Comparison of ENCODE assay signal across 10 cellular contexts in the genomic region with DNA sequence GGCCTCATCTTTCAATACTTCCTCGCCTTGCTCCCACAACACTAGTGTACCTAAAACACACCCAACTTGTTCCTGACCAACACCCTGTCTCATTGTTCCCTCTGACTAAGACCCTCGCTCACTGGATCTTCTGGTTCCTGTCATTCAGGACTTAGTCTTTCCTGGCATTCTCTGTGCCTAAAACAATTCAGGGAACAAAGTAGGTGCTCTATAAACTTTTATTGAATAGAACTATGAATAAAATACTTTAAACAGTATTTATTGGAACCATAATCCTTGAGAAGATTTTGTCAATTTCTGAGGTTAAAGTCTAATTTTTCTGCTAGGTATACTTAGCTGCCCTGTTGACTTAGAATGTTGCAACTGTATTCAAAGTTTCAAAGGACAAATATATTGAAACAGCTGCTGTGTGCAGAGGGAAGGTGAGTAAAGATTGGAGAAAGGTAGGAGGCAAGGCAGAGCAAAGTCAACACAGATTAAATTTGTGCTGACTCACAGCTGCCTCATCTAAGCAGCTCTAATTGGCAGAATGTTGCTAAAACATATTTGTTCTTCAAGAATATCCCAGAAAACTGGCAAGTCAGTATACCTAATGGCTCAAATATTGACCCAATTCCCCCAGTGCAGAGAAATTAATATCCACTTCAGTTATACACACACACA. TPM values are rescaled to one million over a fixed set of nuclear protein-coding genes. Genes with fewer than 3 reads are reported as not detected.
DNase-seq lines count a peak whose midpoint lies in the region; ATAC-seq and TF ChIP-seq lines count a peak whose summit lies in the region.
"Had no signal": no experiment of that assay in that cellular context is flagged by ENCODE, and none has a peak within 500 bp of the region (broad histone marks: within the 10 kb centered on the region; RNA-seq: fewer than 3 reads in every experiment).

No MANE protein-coding gene starts in this region.

- no TSS peak for BruUV-seq in Calu3 (replicated peaks; lab: Mats Ljungman, UMichigan)

- no peak overlapping the region for H3K4me3 Mint-ChIP-seq in Calu3 (ENCODE audit: low read depth, unreplicated experiment)
- H3K4me3 Mint-ChIP-seq in activated T-cell treated with anti-CD3 and anti-CD28 coated beads, Interleukin-2, amount 50 U/mL, for 4 hours, result no peak overlapping the region
- H3K4me3 Mint-ChIP-seq: CD4-positive, alpha-beta memory T cell had no signal

- intact Hi-C loops in Calu3 (cut with micrococcal nuclease; ENCODE audit: unreplicated experiment), result loop anchor here (2.0 to 10.0 kb wide), 3 partner anchors 75 to 269 kb away; a partner anchor contains a TSS
- intact Hi-C loops in mucosa of descending colon (cut with DNase I, micrococcal nuclease), result no loop called here

- peaks cover 5% of the 10 kb centered on the region for H3K36me3 Mint-ChIP-seq in Calu3 (ENCODE audit: insufficient read depth, unreplicated experiment)
- no peaks in the 10 kb centered on the region for H3K36me3 Mint-ChIP-seq in activated T-cell treated with anti-CD3 and anti-CD28 coated beads, Interleukin-2, amount 50 U/mL, for 4 hours (ENCODE audit: insufficient read depth)
- H3K36me3 Mint-ChIP-seq: CD4-positive, alpha-beta memory T cell had no signal

- peak overlapping the region; percentile 17 for H3K27ac Mint-ChIP-seq in Calu3 (ENCODE audit: unreplicated experiment)

- no peaks in the 10 kb centered on the region for H3K36me3 ChIP-seq in mucosa of descending colon (ENCODE audit: low read depth)

- H3K4me3 ChIP-seq in cardiac fibroblast (replicated peaks in 1 of 2; ENCODE audit: low read depth in 2 of 2, low read length in 2 of 2), result no peak overlapping the region
- no peak overlapping the region for H3K4me3 ChIP-seq in mucosa of descending colon

- no peak for TF ChIP-seq CTCF in Calu3 (IDR thresholded peaks at IDR 0.05; ENCODE audit: unreplicated experiment)
- TF ChIP-seq CTCF in cardiac fibroblast (IDR thresholded peaks at IDR 0.05; ENCODE audit: low read depth, low read length), result no peak
- TF ChIP-seq CTCF in mucosa of descending colon (IDR thresholded peaks at IDR 0.05), result no peak

- H3K4me1 ChIP-seq in mucosa of descending colon (ENCODE audit: low read depth), result peaks cover 14% of the 10 kb centered on the region

- no peaks in the 10 kb centered on the region for H3K9me3 ChIP-seq in mucosa of descending colon

- H3K9me3 Mint-ChIP-seq in Calu3 (ENCODE audit: low read depth, unreplicated experiment), result no peaks in the 10 kb centered on the region
- H3K9me3 Mint-ChIP-seq in activated T-cell treated with anti-CD3 and anti-CD28 coated beads, Interleukin-2, amount 50 U/mL, for 4 hours, result no peaks in the 10 kb centered on the region
- H3K9me3 Mint-ChIP-seq: CD4-positive, alpha-beta memory T cell had no signal

- peak; percentile 85 for ATAC-seq in mucosa of descending colon
- no peak for ATAC-seq in GM21717 (IDR thresholded peaks at IDR 0.05; ENCODE audit: unreplicated experiment)
- ATAC-seq in activated T-cell treated with anti-CD3 and anti-CD28 coated beads, Interleukin-2, amount 50 U/mL, for 4 hours, result no peak

- DNase-seq in Calu3 (peak; percentile 7), NCI-H2081 treated with DMSO at 0.1 percent for 48 hours (lab: John Stamatoyannopoulos, UW) (peak; percentile 96), cardiac fibroblast (ENCODE audit: low read depth in 2 of 2) (peak; percentile 26 to 33), mucosa of descending colon (peak in 1 of 3 donors; percentile 52), islet precursor cell (no peak), activated gamma-delta T cell (lab: John Stamatoyannopoulos, UW) (no peak)
- no peak for DNase-seq in activated T-cell treated with anti-CD3 and anti-CD28 coated beads, Interleukin-2, amount 50 U/mL, for 4 hours
- DNase-seq: CD4-positive, alpha-beta memory T cell had no signal

- CTCF ChIA-PET in Calu3 (lab: Charles Lee), result interaction anchor here (0.5 to 1.2 kb wide), 2 partner anchors 61 to 786 kb away, joined by 3 to 6 read pairs; no protein-coding TSS in a partner anchor

- H3K27me3 Mint-ChIP-seq in Calu3 (ENCODE audit: unreplicated experiment), result no peaks in the 10 kb centered on the region
- H3K27me3 Mint-ChIP-seq in activated T-cell treated with anti-CD3 and anti-CD28 coated beads, Interleukin-2, amount 50 U/mL, for 4 hours (ENCODE audit: low read depth), result peaks cover 4% of the 10 kb centered on the region

- peaks cover 23% of the 10 kb centered on the region for H3K4me1 Mint-ChIP-seq in Calu3 (ENCODE audit: low read depth, unreplicated experiment)
- no peaks in the 10 kb centered on the region for H3K4me1 Mint-ChIP-seq in activated T-cell treated with anti-CD3 and anti-CD28 coated beads, Interleukin-2, amount 50 U/mL, for 4 hours (ENCODE audit: low read depth)
- H3K4me1 Mint-ChIP-seq: CD4-positive, alpha-beta memory T cell had no signal

RNA-seq across cellular contexts. Expression of a gene that starts 37.6 kb away (rescaled TPM):
- total RNA-seq in Calu3 (2022) (not detected in 2 replicates), mucosa of descending colon (under 1 TPM in 2 of 3 donors, not detected in 1; 0.27 to 0.29 TPM)
- total RNA-seq in activated T-cell treated with anti-CD3 and anti-CD28 coated beads, Interleukin-2, amount 50 U/mL, for 4 hours, result not detected
- total RNA-seq: CD4-positive, alpha-beta memory T cell; RPMI7951 had no signal

RNA-seq across cellular contexts. Expression of a gene that starts 54.7 kb away (rescaled TPM):
- total RNA-seq in Calu3 (2022), result 28.0 and 34.6 TPM in 2 replicates
- total RNA-seq in mucosa of descending colon, result 10 to 100 TPM; 14.1 to 18.5 (median 17.7) TPM
- total RNA-seq in activated T-cell treated with anti-CD3 and anti-CD28 coated beads, Interleukin-2, amount 50 U/mL, for 4 hours, result 1 to 10 TPM; 6.6 to 9.7 (median 6.7) TPM

Comparison
In these comparisons a context has a peak if more than half of its experiments do, and no peak if none do; other contexts are left out.
1. DNase-seq: peak in Calu3 (single experiment), NCI-H2081 treated with DMSO at 0.1 percent for 48 hours (single experiment) and cardiac fibroblast (2 of 2); none in islet precursor cell (single experiment), activated gamma-delta T cell (single experiment) and activated T-cell treated with anti-CD3 and anti-CD28 coated beads, Interleukin-2, amount 50 U/mL, for 4 hours (single experiment).